Comparison of ENCODE assay signal across 8 cellular contexts in the genomic region with DNA sequence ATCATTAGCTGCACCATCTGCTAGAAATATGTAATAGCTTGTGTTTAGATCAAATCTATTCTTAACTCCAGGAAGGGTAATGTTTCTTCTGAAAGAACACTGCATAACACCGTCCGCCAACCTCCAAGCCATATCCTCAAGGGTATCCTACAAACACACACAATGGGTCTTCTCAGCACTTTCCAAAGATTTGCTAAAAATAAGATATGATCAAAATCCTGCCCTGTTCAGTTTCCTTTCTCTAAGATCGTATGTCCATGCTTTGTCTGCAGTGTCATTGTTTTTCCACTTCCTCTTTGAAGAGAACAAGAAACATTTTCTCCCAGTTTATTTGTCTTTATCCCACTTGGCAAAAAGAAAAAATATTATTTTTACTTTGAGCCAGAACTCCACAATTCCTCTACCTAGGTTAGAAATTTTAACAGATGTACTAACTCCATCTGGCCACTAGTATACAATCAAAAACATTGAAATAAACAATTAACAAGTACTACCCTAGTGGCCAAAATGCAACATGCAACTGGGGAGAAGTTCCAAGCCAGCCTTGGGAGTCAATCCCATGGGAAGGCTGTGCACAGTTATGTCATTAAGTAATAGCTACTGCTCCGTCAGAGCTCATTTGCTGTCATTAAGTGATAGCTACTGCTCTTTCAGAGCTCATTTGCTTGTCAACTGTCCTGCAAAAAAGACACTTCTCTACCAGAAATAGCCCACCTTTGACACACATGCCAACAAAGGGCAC. TPM values are rescaled to one million over a fixed set of nuclear protein-coding genes. Genes with fewer than 3 reads are reported as not detected.
A peak's percentile ranks its signal among the peaks of the same experiment; 100 is the strongest.
DNase-seq lines count a peak whose midpoint lies in the region; ATAC-seq and TF ChIP-seq lines count a peak whose summit lies in the region.

No MANE protein-coding gene starts in this region.

- intact Hi-C loops in Calu3 (cut with micrococcal nuclease; ENCODE audit: unreplicated experiment) = no loop called here
- intact Hi-C loops in left cardiac atrium (cut with DNase I) = no loop called here

- POLR2A ChIA-PET in HEK293T (lab: Yijun Ruan, JAX) = no interaction called here

- no peaks in the 10 kb centered on the region for H3K9me3 Mint-ChIP-seq in Calu3 (ENCODE audit: low read depth, unreplicated experiment)

- in situ Hi-C loops in SK-MEL-5 (cut with HindIII; ENCODE audit: low pct_unique_long_range_greater_than_20kb, low sequenced_read_pairs) = no loop called here

- no TSS peak for BruUV-seq in Calu3 (replicated peaks; lab: Mats Ljungman, UMichigan)

- ATAC-seq in left cardiac atrium (peak; percentile 53 to 73), HG03108 (IDR thresholded peaks at IDR 0.05; ENCODE audit: unreplicated experiment) (no peak), HG02571 (IDR thresholded peaks at IDR 0.05; ENCODE audit: unreplicated experiment) (no peak)

- H3K36me3 Mint-ChIP-seq in Calu3 (ENCODE audit: insufficient read depth, unreplicated experiment) = peaks cover 7% of the 10 kb centered on the region

- H3K4me1 Mint-ChIP-seq in Calu3 (ENCODE audit: low read depth, unreplicated experiment) = peaks cover 8% of the 10 kb centered on the region

- H3K27ac Mint-ChIP-seq in Calu3 (ENCODE audit: unreplicated experiment) = no peak overlapping the region

- CTCF ChIA-PET in Calu3 (lab: Charles Lee) = no interaction called here
- CTCF ChIA-PET in HEK293T (lab: Yijun Ruan, JAX) = interaction anchor here (0.6 to 1.6 kb wide), 3 partner anchors 12 to 231 kb away, joined by 3 to 12 read pairs (median 4); no protein-coding TSS in a partner anchor

- H3K27me3 Mint-ChIP-seq in Calu3 (ENCODE audit: unreplicated experiment) = no peaks in the 10 kb centered on the region

- no peak overlapping the region for H3K4me3 Mint-ChIP-seq in Calu3 (ENCODE audit: low read depth, unreplicated experiment)

- peak; percentile 16 for TF ChIP-seq CTCF in Calu3 (IDR thresholded peaks at IDR 0.05; ENCODE audit: unreplicated experiment)

- DNase-seq in Calu3 (no peak), HEK293T (ENCODE audit: extremely low spot score) (peak; percentile 69), SK-MEL-5 (ENCODE audit: low read depth, low spot score) (peak; percentile 76), left cardiac atrium (no peak), KG1 (lab: John Stamatoyannopoulos, UW) (no peak)
- no peak for DNase-seq in stimulated activated CD4-positive, alpha-beta T cell treated with anti-CD3 and anti-CD28 coated beads, Interleukin-15, amount 100 ng/mL, for 24 hours

TF ChIP-seq in HEK293T, 16 proteins besides CTCF, POLR2A, EP300 and RAD21:
- TF ChIP-seq LEF1 (IDR thresholded peaks at IDR 0.05; ENCODE audit: borderline replicate concordance) (no peak), SUZ12 (IDR thresholded peaks at IDR 0.05) (no peak), BHLHE40 (IDR thresholded peaks at IDR 0.05; ENCODE audit: borderline replicate concordance) (no peak), NFRKB (IDR thresholded peaks at IDR 0.05) (no peak)
- TF ChIP-seq, protein P1, sequence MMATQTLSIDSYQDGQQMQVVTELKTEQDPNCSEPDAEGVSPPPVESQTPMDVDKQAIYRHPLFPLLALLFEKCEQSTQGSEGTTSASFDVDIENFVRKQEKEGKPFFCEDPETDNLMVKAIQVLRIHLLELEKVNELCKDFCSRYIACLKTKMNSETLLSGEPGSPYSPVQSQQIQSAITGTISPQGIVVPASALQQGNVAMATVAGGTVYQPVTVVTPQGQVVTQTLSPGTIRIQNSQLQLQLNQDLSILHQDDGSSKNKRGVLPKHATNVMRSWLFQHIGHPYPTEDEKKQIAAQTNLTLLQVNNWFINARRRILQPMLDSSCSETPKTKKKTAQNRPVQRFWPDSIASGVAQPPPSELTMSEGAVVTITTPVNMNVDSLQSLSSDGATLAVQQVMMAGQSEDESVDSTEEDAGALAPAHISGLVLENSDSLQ (IDR thresholded peaks at IDR 0.05) = no peak

RNA-seq across cellular contexts. Expression of a gene that starts 37.8 kb away (rescaled TPM):
- total RNA-seq in Calu3 (2022) (39.1 and 46.5 TPM in 2 replicates), left cardiac atrium (1 to 10 TPM; 3.6 to 3.8 TPM)
- total RNA-seq in SK-MEL-5 (2014; rRNA removed; shearing (Covaris generic)) = 7.6 and 8.9 TPM in 2 replicates
- 3.0 and 4.6 TPM in 2 replicates for polyA plus RNA-seq in SK-MEL-5 (2015; cell fraction: cytosol; rRNA removed)
- 5.3 and 7.3 TPM in 2 replicates for polyA plus RNA-seq in SK-MEL-5 (2015; cell fraction: nucleus; rRNA removed)

Comparison
In these comparisons a context has a peak if more than half of its experiments do, and no peak if none do; other contexts are left out.
1. DNase-seq: peak in HEK293T (single experiment) and SK-MEL-5 (single experiment); none in Calu3 (single experiment), left cardiac atrium (single experiment), KG1 (single experiment) and stimulated activated CD4-positive, alpha-beta T cell treated with anti-CD3 and anti-CD28 coated beads, Interleukin-15, amount 100 ng/mL, for 24 hours (single experiment).
2. ATAC-seq: peak in left cardiac atrium (2 of 2); none in HG03108 (single experiment) and HG02571 (single experiment).